19 cellular contexts compared by ENCODE assay signal in genomic region chr1:15796086-15796462, GRCh38. TPM values are rescaled to one million over a fixed set of nuclear protein-coding genes. Genes with fewer than 3 reads are reported as not detected.
DNase-seq lines count a peak whose midpoint lies in the region; ATAC-seq and TF ChIP-seq lines count a peak whose summit lies in the region.
"Had no signal": no experiment of that assay in that cellular context is flagged by ENCODE, and none has a peak within 500 bp of the region (broad histone marks: within the 10 kb centered on the region; RNA-seq: fewer than 3 reads in every experiment).

No MANE protein-coding gene starts in this region.

- peaks cover 44% of the 10 kb centered on the region for H3K4me1 Mint-ChIP-seq in neural progenitor cell

- no peaks in the 10 kb centered on the region for H4K20me1 ChIP-seq in neural progenitor cell (ENCODE audit: low read depth)

- no peak overlapping the region for H3K4me2 ChIP-seq in neural progenitor cell

- POLR2A ChIA-PET in RWPE1 (lab: Yijun Ruan, JAX; ENCODE audit: low non-redundant PET): interaction anchor here (0.7 kb wide), 1 partner anchor 37 kb away, joined by 3 read pairs; no protein-coding TSS in a partner anchor

- intact Hi-C loops in upper lobe of right lung (cut with DNase I): no loop called here

- H3K36me3 Mint-ChIP-seq in neural progenitor cell: no peaks in the 10 kb centered on the region

- H2AFZ ChIP-seq in neural progenitor cell (replicated peaks): no peak overlapping the region

- no peak overlapping the region for H3K9ac ChIP-seq in neural progenitor cell

- no peaks in the 10 kb centered on the region for H3K9me3 Mint-ChIP-seq in neural progenitor cell
- H3K9me3 Mint-ChIP-seq: activated CD4-positive, alpha-beta memory T cell treated with anti-CD3 and anti-CD28 coated beads, Interleukin-2, amount 10 ng/mL, durations not matched to agents 7 days and 5 days; activated T-helper 17 cell treated with anti-CD3 and anti-CD28 coated beads, Interleukin-2, amount 50 U/mL, for 72 hours; dendritic cell treated with granulocyte-macrophage colony-stimulating factor and Interleukin-4, amounts not matched to agents 40 ng/mL and 50 ng/mL, for 4 days; neural crest cell had no signal

- H3K4me1 ChIP-seq in neural progenitor cell (peaks cover 6% of the 10 kb centered on the region), upper lobe of right lung (peaks cover 28% of the 10 kb centered on the region)

- H3K27me3 ChIP-seq in neural progenitor cell (no peaks in the 10 kb centered on the region), upper lobe of right lung (no peaks in the 10 kb centered on the region)

- H3K27ac ChIP-seq in RWPE1 (peak overlapping the region; percentile 99), coronary artery (peak overlapping the region; percentile 95 to 99), neural progenitor cell (no peak overlapping the region), upper lobe of right lung (peak overlapping the region; percentile 7), substantia nigra (ENCODE audit: low read depth, low read length, poor library complexity, severe bottlenecking) (no peak overlapping the region)
- H3K27ac ChIP-seq: HL-60, SK-N-MC had no signal

- H3K79me2 ChIP-seq in neural progenitor cell (ENCODE audit: low read depth): no peaks in the 10 kb centered on the region

- peaks cover 9% of the 10 kb centered on the region for H3K27me3 Mint-ChIP-seq in neural progenitor cell (ENCODE audit: insufficient read depth, low read depth)
- H3K27me3 Mint-ChIP-seq: activated CD4-positive, alpha-beta memory T cell treated with anti-CD3 and anti-CD28 coated beads, Interleukin-2, amount 10 ng/mL, durations not matched to agents 7 days and 5 days had no signal

- DNase-seq in RWPE1 (ENCODE audit: low spot score) (no peak), coronary artery (ENCODE audit: low spot score) (no peak), neural progenitor cell (ENCODE audit: low spot score) (peak; percentile 23), upper lobe of right lung (no peak), substantia nigra (lab: John Stamatoyannopoulos, UW) (no peak)
- no peak for DNase-seq in activated CD4-positive, CD25-positive, alpha-beta regulatory T cell (lab: John Stamatoyannopoulos, UW)
- DNase-seq: activated CD4-positive, alpha-beta memory T cell treated with anti-CD3 and anti-CD28 coated beads, Interleukin-2, amount 10 ng/mL, durations not matched to agents 7 days and 5 days; amygdala; Karpas-422; NCI-H1694; stimulated activated naive CD4-positive, alpha-beta T cell had no signal

- TF ChIP-seq CTCF in RWPE1 (conservative IDR thresholded peaks at IDR 0.05; ENCODE audit: low read depth): no peak
- TF ChIP-seq CTCF in coronary artery (IDR thresholded peaks at IDR 0.05): no peak
- no peak for TF ChIP-seq CTCF in neural progenitor cell (IDR thresholded peaks at IDR 0.05)
- no peak for TF ChIP-seq CTCF in upper lobe of right lung (IDR thresholded peaks at IDR 0.05)

- H3K27ac Mint-ChIP-seq in neural progenitor cell: no peak overlapping the region
- H3K27ac Mint-ChIP-seq: activated CD4-positive, alpha-beta memory T cell treated with anti-CD3 and anti-CD28 coated beads, Interleukin-2, amount 10 ng/mL, durations not matched to agents 7 days and 5 days; dendritic cell treated with granulocyte-macrophage colony-stimulating factor and Interleukin-4, amounts not matched to agents 40 ng/mL and 50 ng/mL, for 4 days had no signal

- H3K4me3 Mint-ChIP-seq in neural progenitor cell: no peak overlapping the region
- H3K4me3 Mint-ChIP-seq: activated CD4-positive, alpha-beta memory T cell treated with anti-CD3 and anti-CD28 coated beads, Interleukin-2, amount 10 ng/mL, durations not matched to agents 7 days and 5 days; activated T-helper 17 cell treated with anti-CD3 and anti-CD28 coated beads, Interleukin-2, amount 50 U/mL, for 72 hours; dendritic cell treated with granulocyte-macrophage colony-stimulating factor and Interleukin-4, amounts not matched to agents 40 ng/mL and 50 ng/mL, for 4 days; neural crest cell had no signal

- no peaks in the 10 kb centered on the region for H3K36me3 ChIP-seq in neural progenitor cell
- no peaks in the 10 kb centered on the region for H3K36me3 ChIP-seq in upper lobe of right lung

- H3K4me3 ChIP-seq in coronary artery: no peak overlapping the region
- no peak overlapping the region for H3K4me3 ChIP-seq in neural progenitor cell
- H3K4me3 ChIP-seq in upper lobe of right lung: no peak overlapping the region
- H3K4me3 ChIP-seq: SK-N-MC had no signal

- CTCF ChIA-PET in RWPE1 (lab: Yijun Ruan, JAX): no interaction called here

- ATAC-seq in upper lobe of right lung (no peak), GM21737 (IDR thresholded peaks at IDR 0.05; ENCODE audit: unreplicated experiment) (no peak), GM18870 (IDR thresholded peaks at IDR 0.05; ENCODE audit: unreplicated experiment) (no peak)
- ATAC-seq: activated T-helper 17 cell treated with anti-CD3 and anti-CD28 coated beads, Interleukin-2, amount 50 U/mL, for 72 hours had no signal

- H3F3A ChIP-seq in neural progenitor cell (ENCODE audit: low read depth): no peaks in the 10 kb centered on the region

- H3K9me3 ChIP-seq in neural progenitor cell (ENCODE audit: low read depth) (no peaks in the 10 kb centered on the region), upper lobe of right lung (no peaks in the 10 kb centered on the region)

RNA-seq across cellular contexts. Expression of gene UQCRHL, which starts 11.4 kb away (rescaled TPM):
- total RNA-seq in neural progenitor cell (ENCODE audit: low replicate concordance): 2.8 and 4.8 TPM in 2 replicates
- 0.93 TPM for total RNA-seq in upper lobe of right lung

RNA-seq across cellular contexts. Expression of gene FBLIM1, which starts 37.5 kb away (rescaled TPM):
- 4.7 and 13.0 TPM in 2 replicates for total RNA-seq in neural progenitor cell (ENCODE audit: low replicate concordance)
- 39.0 TPM for total RNA-seq in upper lobe of right lung
- total RNA-seq: activated CD4-positive, alpha-beta memory T cell treated with anti-CD3 and anti-CD28 coated beads, Interleukin-2, amount 10 ng/mL, durations not matched to agents 7 days and 5 days; activated T-helper 17 cell treated with anti-CD3 and anti-CD28 coated beads, Interleukin-2, amount 50 U/mL, for 72 hours had no signal

RNA-seq across cellular contexts. Expression of gene SPEN, which starts 51.4 kb away (rescaled TPM):
- 40.1 and 59.6 TPM in 2 replicates for total RNA-seq in neural progenitor cell (ENCODE audit: low replicate concordance)
- total RNA-seq in upper lobe of right lung: 53.1 TPM

RNA-seq across cellular contexts. Expression of gene TMEM82, which starts 53.8 kb away (rescaled TPM):
- 0.56 TPM in 1 of 2 replicates, not detected in the other for total RNA-seq in neural progenitor cell (ENCODE audit: low replicate concordance)
- total RNA-seq in upper lobe of right lung: not detected
- total RNA-seq: activated CD4-positive, alpha-beta memory T cell treated with anti-CD3 and anti-CD28 coated beads, Interleukin-2, amount 10 ng/mL, durations not matched to agents 7 days and 5 days; activated T-helper 17 cell treated with anti-CD3 and anti-CD28 coated beads, Interleukin-2, amount 50 U/mL, for 72 hours; lower leg skin; neural crest cell had no signal

Comparison
In these comparisons a context has a peak if more than half of its experiments do, and no peak if none do; other contexts are left out.
1. H3K27ac ChIP-seq: peak in RWPE1 (single experiment), coronary artery (2 of 2) and upper lobe of right lung (single experiment); none in neural progenitor cell (single experiment) and substantia nigra (single experiment).